20 cellular contexts compared by ENCODE assay signal in the genomic region with DNA sequence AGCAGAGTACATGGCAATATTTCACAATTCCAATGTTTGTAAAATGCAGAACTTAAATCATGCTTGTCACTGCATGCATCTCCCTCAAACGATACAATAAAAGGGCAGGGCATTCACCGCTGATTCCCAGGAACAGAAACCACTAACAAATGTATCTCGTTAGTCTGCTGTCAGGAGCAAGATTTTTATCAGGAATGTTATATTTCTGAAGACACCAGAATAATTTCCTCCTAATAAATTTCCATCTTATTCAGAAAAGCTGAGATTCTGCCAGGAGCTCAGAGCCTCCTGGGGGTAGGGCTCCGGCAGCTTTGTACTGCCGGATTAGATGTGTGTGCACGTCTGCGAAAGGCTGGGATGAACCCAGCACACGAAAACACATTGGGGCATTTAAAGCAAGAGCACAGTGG. TPM values are rescaled to one million over a fixed set of nuclear protein-coding genes. Genes with fewer than 3 reads are reported as not detected.
DNase-seq lines count a peak whose midpoint lies in the region; ATAC-seq and TF ChIP-seq lines count a peak whose summit lies in the region.
"Had no signal": no experiment of that assay in that cellular context is flagged by ENCODE, and none has a peak within 500 bp of the region (broad histone marks: within the 10 kb centered on the region; RNA-seq: fewer than 3 reads in every experiment).

No MANE protein-coding gene starts in this region.

- TF ChIP-seq POLR2A in esophagus muscularis mucosa (IDR thresholded peaks at IDR 0.05; ENCODE audit: low read depth), result no peak

- H3K4me1 ChIP-seq in esophagus muscularis mucosa, result peaks cover 0 to 12% (median 4%) of the 10 kb centered on the region in 4 donors
- H3K4me1 ChIP-seq in osteoblast (ENCODE audit: insufficient read depth, low read length), result peaks cover 13% of the 10 kb centered on the region
- H3K4me1 ChIP-seq: ascending aorta, SJSA1 had no signal

- peak overlapping the region; percentile 83 for H2AFZ ChIP-seq in osteoblast (ENCODE audit: low read length)

- no peak for TF ChIP-seq CTCF in AG09309 (IDR thresholded peaks at IDR 0.05; ENCODE audit: control insufficient read depth, insufficient read depth, low read depth, low read length, missing control alignments)
- TF ChIP-seq CTCF in RWPE1 (conservative IDR thresholded peaks at IDR 0.05; ENCODE audit: low read depth), result no peak
- TF ChIP-seq CTCF in esophagus muscularis mucosa (IDR thresholded peaks at IDR 0.05), result no peak
- no peak for TF ChIP-seq CTCF in osteoblast (IDR thresholded peaks at IDR 0.05; ENCODE audit: extremely low read depth, low read depth, low read length)

- no peaks in the 10 kb centered on the region for H4K20me1 ChIP-seq in osteoblast (ENCODE audit: insufficient read depth, low read length)

- intact Hi-C loops in esophagus muscularis mucosa (cut with DNase I), result no loop called here

- H3K36me3 ChIP-seq in esophagus muscularis mucosa, result no peaks in the 10 kb centered on the region
- H3K36me3 ChIP-seq in osteoblast (ENCODE audit: insufficient read depth, low read length), result no peaks in the 10 kb centered on the region
- H3K36me3 ChIP-seq: ascending aorta, SJSA1 had no signal

- ATAC-seq in HG02970 (IDR thresholded peaks at IDR 0.05; ENCODE audit: low FRiP score, unreplicated experiment), result no peak

- 32% methylated on average over 8 of the region's 8 CpGs for WGBS in esophagus muscularis mucosa

- no peaks in the 10 kb centered on the region for H3K27me3 ChIP-seq in esophagus muscularis mucosa
- H3K27me3 ChIP-seq in osteoblast (ENCODE audit: insufficient read depth, low read length), result no peaks in the 10 kb centered on the region
- H3K27me3 ChIP-seq: ascending aorta, SJSA1 had no signal

- H3K4me3 ChIP-seq in AG09309 (ENCODE audit: control insufficient read depth, low read depth, low read length) (peak overlapping the region; percentile 15), esophagus muscularis mucosa (peak overlapping the region in 1 of 4 donors; percentile 12), osteoblast (ENCODE audit: insufficient read depth, low read length) (peak overlapping the region; percentile 61)
- H3K4me3 ChIP-seq: SJSA1 had no signal

- no peak for TF ChIP-seq EP300 in esophagus muscularis mucosa (IDR thresholded peaks at IDR 0.05)

- no peaks in the 10 kb centered on the region for H3K79me2 ChIP-seq in osteoblast (ENCODE audit: insufficient read depth, low read length)

- POLR2A ChIA-PET in RWPE1 (lab: Yijun Ruan, JAX; ENCODE audit: low non-redundant PET), result no interaction called here

- H3K27ac ChIP-seq in RWPE1 (peak overlapping the region; percentile 65), esophagus muscularis mucosa (replicated peaks in 1 of 4) (no peak overlapping the region), osteoblast (ENCODE audit: low read depth, low read length) (no peak overlapping the region)
- H3K27ac ChIP-seq: ascending aorta, SJSA1 had no signal

- CTCF ChIA-PET in RWPE1 (lab: Yijun Ruan, JAX), result no interaction called here

- DNase-seq in AG09309 (ENCODE audit: low read depth), result no peak
- DNase-seq in RWPE1 (ENCODE audit: low spot score), result no peak
- peak; percentile 47 for DNase-seq in esophagus muscularis mucosa (ENCODE audit: extremely low spot score)
- DNase-seq in osteoblast (ENCODE audit: insufficient read length, low spot score, missing footprints), result no peak
- no peak for DNase-seq in D341Med (ENCODE audit: low spot score)
- no peak for DNase-seq in SHP77 treated with DMSO at 0.1 percent for 48 hours (lab: John Stamatoyannopoulos, UW)
- no peak for DNase-seq in activated naive CD4-positive, alpha-beta T cell (lab: John Stamatoyannopoulos, UW)
- DNase-seq: activated CD4-positive, alpha-beta T cell treated with anti-CD3 and anti-CD28 coated beads, Interleukin-2, amount 10 ng/mL, durations not matched to agents 7 days and 5 days; activated naive CD4-positive, alpha-beta T cell treated with Interleukin-2 at 50 U/mL for 16 hours; Calu3; erythroblast; hypothalamus; NCI-H2029; NCI-H510A; stimulated activated CD4-positive, alpha-beta T cell treated with anti-CD3 and anti-CD28 coated beads, Interleukin-2, amount 100 ng/mL, for 24 hours had no signal

- peak overlapping the region; percentile 74 for H3K4me2 ChIP-seq in osteoblast (ENCODE audit: insufficient read depth, low read length)

- H3K9me3 ChIP-seq in esophagus muscularis mucosa, result peaks cover 0 to 19% (median 8%) of the 10 kb centered on the region in 4 donors
- H3K9me3 ChIP-seq in osteoblast (ENCODE audit: low read depth, low read length), result no peaks in the 10 kb centered on the region
- H3K9me3 ChIP-seq: ascending aorta, SJSA1 had no signal

RNA-seq across cellular contexts. Expression of a gene that starts 54.0 kb away (rescaled TPM):
- total RNA-seq in esophagus muscularis mucosa, result 10 to 100 TPM; 16.2 to 31.7 (median 22.4) TPM
- total RNA-seq in osteoblast, result 18.8 and 21.8 TPM in 2 replicates
- total RNA-seq: activated CD4-positive, alpha-beta T cell treated with anti-CD3 and anti-CD28 coated beads, Interleukin-2, amount 10 ng/mL, durations not matched to agents 7 days and 5 days; Calu3; G401; OCI-LY7 had no signal
